Comparison of ENCODE assay signal across 14 cellular contexts in genomic region chr6:135280375-135281136, GRCh38.
DNase-seq lines count a peak whose midpoint lies in the region; ATAC-seq and TF ChIP-seq lines count a peak whose summit lies in the region.
"Had no signal": no experiment of that assay in that cellular context is flagged by ENCODE, and none has a peak within 500 bp of the region (broad histone marks: within the 10 kb centered on the region; RNA-seq: fewer than 3 reads in every experiment).

No MANE protein-coding gene starts in this region.

- no peaks in the 10 kb centered on the region for H3K9me3 ChIP-seq in lower lobe of right lung

- H3K36me3 ChIP-seq in lower lobe of right lung, result no peaks in the 10 kb centered on the region

- DNase-seq in ELR (ENCODE audit: low read depth), result peak; percentile 36
- DNase-seq in M059J (ENCODE audit: low read depth), result peak; percentile 32
- peak; percentile 92 for DNase-seq in SKM-1 (lab: John Stamatoyannopoulos, UW; ENCODE audit: unreplicated experiment)
- no peak for DNase-seq in lower lobe of right lung
- no peak for DNase-seq in nucleus accumbens (lab: John Stamatoyannopoulos, UW)
- no peak for DNase-seq in DMS79 (lab: John Stamatoyannopoulos, UW)
- DNase-seq: activated CD4-positive, alpha-beta T cell treated with anti-CD3 and anti-CD28 coated beads, Interleukin-2, amount 50 U/mL, for 48 hours; activated naive CD8-positive, alpha-beta T cell treated with anti-CD3 and anti-CD28 coated beads for 36 hours; DMS53; effector memory CD8-positive, alpha-beta T cell; natural killer cell had no signal

- H3K4me3 ChIP-seq in lower lobe of right lung, result no peak overlapping the region

- peak; percentile 21 to 29 for ATAC-seq in lower lobe of right lung
- no peak for ATAC-seq in HG03571 (IDR thresholded peaks at IDR 0.05; ENCODE audit: unreplicated experiment)
- no peak for ATAC-seq in GM19397 (IDR thresholded peaks at IDR 0.05; ENCODE audit: unreplicated experiment)
- ATAC-seq: effector memory CD8-positive, alpha-beta T cell; natural killer cell; Right ventricle myocardium inferior had no signal

- no peaks in the 10 kb centered on the region for H3K27me3 ChIP-seq in lower lobe of right lung (ENCODE audit: low read depth)

- intact Hi-C loops in lower lobe of right lung (cut with DNase I), result no loop called here

- no peak for TF ChIP-seq CTCF in lower lobe of right lung (IDR thresholded peaks at IDR 0.05)

- H3K27ac ChIP-seq in lower lobe of right lung, result no peak overlapping the region

- peaks cover 5% of the 10 kb centered on the region for H3K4me1 ChIP-seq in lower lobe of right lung

Comparison
In these comparisons a context has a peak if more than half of its experiments do, and no peak if none do; other contexts are left out.
1. DNase-seq: peak in ELR (single experiment), M059J (single experiment) and SKM-1 (single experiment); none in lower lobe of right lung (single experiment), nucleus accumbens (0 of 56) and DMS79 (single experiment).
2. ATAC-seq: peak in lower lobe of right lung (2 of 2); none in HG03571 (single experiment) and GM19397 (single experiment).